In the genomic region with DNA sequence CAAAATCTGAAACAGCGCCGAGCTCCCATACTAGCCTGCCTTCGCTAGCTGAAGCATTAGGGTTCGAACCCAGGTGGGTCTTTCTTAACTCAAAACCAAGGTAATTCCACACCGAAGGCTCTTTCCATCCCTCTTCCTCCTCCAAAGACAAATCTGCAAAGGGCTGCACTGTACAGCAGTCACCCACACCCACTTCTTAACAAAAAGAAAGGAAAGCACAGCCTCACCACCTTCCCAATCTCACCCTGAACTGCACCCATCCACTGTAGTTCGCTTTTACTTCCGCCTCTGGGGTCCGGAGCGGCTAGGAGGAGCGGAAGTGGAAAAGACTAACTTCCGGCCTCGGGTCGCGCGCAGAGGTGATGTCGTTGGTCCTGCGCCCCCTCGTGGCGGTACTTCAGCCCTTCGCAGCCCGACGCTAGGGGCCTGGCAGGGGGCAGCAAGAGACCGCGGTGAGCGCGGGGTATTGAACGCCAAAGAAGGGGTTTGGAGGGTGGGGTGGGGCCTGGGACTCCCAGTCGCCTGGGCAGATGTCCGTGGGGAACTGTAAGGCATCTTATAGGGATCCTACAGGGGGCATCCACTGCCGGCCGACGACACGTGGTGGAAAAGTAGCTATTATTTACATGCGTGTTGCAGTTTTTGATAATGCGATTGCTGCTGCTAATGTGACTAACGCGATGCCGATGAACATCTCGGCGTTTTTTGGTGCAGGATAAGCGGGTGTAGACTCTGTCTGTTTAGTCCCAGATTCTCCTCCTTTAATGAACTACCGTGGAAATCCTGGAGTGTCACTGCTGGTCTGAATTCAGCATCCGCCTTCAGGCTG, we compare ENCODE assay signal across 1 cellular context.
TF ChIP-seq lines count a peak whose summit lies in the region.

MTERF1 (minus strand) TSS at position 290 of the 829 bp plus-strand sequence. CDS start 619 bp downstream, outside the sequence.

TF ChIP-seq in HepG2, 621 proteins besides CTCF, POLR2A, EP300 and RAD21 (continued from another document and continues in another):
- peak; percentile 93; the same call in 1 of the 2 replicates for TF ChIP-seq CBX5 (CRISPR knock-in tag; IDR thresholded peaks at IDR 0.05; ENCODE audit: borderline replicate concordance)
- TF ChIP-seq ATAD3A (CRISPR knock-in tag; IDR thresholded peaks at IDR 0.05) = no peak
- TF ChIP-seq BCL6 (CRISPR knock-in tag; IDR thresholded peaks at IDR 0.05) = no peak; the same call in 1 of the 2 replicates
- peak; percentile 41; the same call in 1 of the 2 replicates for TF ChIP-seq SAFB2 (CRISPR knock-in tag; IDR thresholded peaks at IDR 0.05; ENCODE audit: borderline replicate concordance, low read depth)
- TF ChIP-seq ZBTB1 (CRISPR knock-in tag; IDR thresholded peaks at IDR 0.05; ENCODE audit: borderline replicate concordance) = no peak
- TF ChIP-seq RBFOX2 (IDR thresholded peaks at IDR 0.05; ENCODE audit: low read depth, low read length) = peak; percentile 50; the same call in 1 of the 2 replicates
- peak; percentile 92 for TF ChIP-seq PTBP1 (IDR thresholded peaks at IDR 0.05; ENCODE audit: low read depth, low read length, poor library complexity, severe bottlenecking)
- TF ChIP-seq ZNF33A (CRISPR knock-in tag; IDR thresholded peaks at IDR 0.05; ENCODE audit: borderline replicate concordance) = no peak
- TF ChIP-seq ZNF589 (CRISPR knock-in tag; conservative IDR thresholded peaks at IDR 0.05) = no peak
- no peak; the same call in 1 of the 2 replicates for TF ChIP-seq ZNF274 (CRISPR knock-in tag; IDR thresholded peaks at IDR 0.05)
- peak; percentile 58; the same call in 1 of the 2 replicates for TF ChIP-seq HMG20B (CRISPR knock-in tag; conservative IDR thresholded peaks at IDR 0.05)
- TF ChIP-seq ZNF543 (CRISPR knock-in tag; IDR thresholded peaks at IDR 0.05) = 0 out of 2 replicates have a peak, but pooled peaks have one; percentile 38
- TF ChIP-seq REPIN1 (CRISPR knock-in tag; IDR thresholded peaks at IDR 0.05; ENCODE audit: borderline replicate concordance, low read depth) = peak; percentile 97
- TF ChIP-seq TOPORS (CRISPR knock-in tag; IDR thresholded peaks at IDR 0.05) = peak; percentile 83
- peak; percentile 98 for TF ChIP-seq SAP130 (CRISPR knock-in tag; IDR thresholded peaks at IDR 0.05; ENCODE audit: low read depth)
- peak; percentile 91 for TF ChIP-seq ZNF792 (CRISPR knock-in tag; IDR thresholded peaks at IDR 0.05)
- TF ChIP-seq, protein P1, sequence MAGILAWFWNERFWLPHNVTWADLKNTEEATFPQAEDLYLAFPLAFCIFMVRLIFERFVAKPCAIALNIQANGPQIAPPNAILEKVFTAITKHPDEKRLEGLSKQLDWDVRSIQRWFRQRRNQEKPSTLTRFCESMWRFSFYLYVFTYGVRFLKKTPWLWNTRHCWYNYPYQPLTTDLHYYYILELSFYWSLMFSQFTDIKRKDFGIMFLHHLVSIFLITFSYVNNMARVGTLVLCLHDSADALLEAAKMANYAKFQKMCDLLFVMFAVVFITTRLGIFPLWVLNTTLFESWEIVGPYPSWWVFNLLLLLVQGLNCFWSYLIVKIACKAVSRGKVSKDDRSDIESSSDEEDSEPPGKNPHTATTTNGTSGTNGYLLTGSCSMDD (CRISPR knock-in tag; IDR thresholded peaks at IDR 0.05) = no peak
- no peak for TF ChIP-seq HMG20A (CRISPR knock-in tag; IDR thresholded peaks at IDR 0.05; ENCODE audit: borderline replicate concordance)
- 0 out of 2 replicates have a peak, but pooled peaks have one; percentile 52 for TF ChIP-seq ZNF337 (CRISPR knock-in tag; IDR thresholded peaks at IDR 0.05; ENCODE audit: borderline replicate concordance, low read depth)
- no peak for TF ChIP-seq ADNP (CRISPR knock-in tag; IDR thresholded peaks at IDR 0.05)
- TF ChIP-seq CHD2 (IDR thresholded peaks at IDR 0.05; ENCODE audit: low read depth, low read length) = 0 out of 2 replicates have a peak, but pooled peaks have one; percentile 17
- no peak for TF ChIP-seq RORA (CRISPR knock-in tag; IDR thresholded peaks at IDR 0.05)
- TF ChIP-seq ZNF790 (CRISPR knock-in tag; IDR thresholded peaks at IDR 0.05; ENCODE audit: borderline replicate concordance) = peak; percentile 42; the same call in 1 of the 2 replicates
- TF ChIP-seq ZMYM2 (CRISPR knock-in tag; IDR thresholded peaks at IDR 0.05) = peak; percentile 66; the same call in 1 of the 2 replicates
- no peak for TF ChIP-seq NAIF1 (CRISPR knock-in tag; IDR thresholded peaks at IDR 0.05; ENCODE audit: borderline replicate concordance)
- TF ChIP-seq ZNF558 (CRISPR knock-in tag; IDR thresholded peaks at IDR 0.05; ENCODE audit: borderline replicate concordance) = no peak
- TF ChIP-seq ZBTB25 (CRISPR knock-in tag; IDR thresholded peaks at IDR 0.05) = peak; percentile 93
- no peak for TF ChIP-seq EHMT2 (IDR thresholded peaks at IDR 0.05; ENCODE audit: borderline replicate concordance, low read depth, low read length)
- TF ChIP-seq ZNF577 (CRISPR knock-in tag; IDR thresholded peaks at IDR 0.05; ENCODE audit: borderline replicate concordance, low read depth) = no peak
- no peak for TF ChIP-seq SMARCC2 (IDR thresholded peaks at IDR 0.05)
- TF ChIP-seq, protein P2, sequence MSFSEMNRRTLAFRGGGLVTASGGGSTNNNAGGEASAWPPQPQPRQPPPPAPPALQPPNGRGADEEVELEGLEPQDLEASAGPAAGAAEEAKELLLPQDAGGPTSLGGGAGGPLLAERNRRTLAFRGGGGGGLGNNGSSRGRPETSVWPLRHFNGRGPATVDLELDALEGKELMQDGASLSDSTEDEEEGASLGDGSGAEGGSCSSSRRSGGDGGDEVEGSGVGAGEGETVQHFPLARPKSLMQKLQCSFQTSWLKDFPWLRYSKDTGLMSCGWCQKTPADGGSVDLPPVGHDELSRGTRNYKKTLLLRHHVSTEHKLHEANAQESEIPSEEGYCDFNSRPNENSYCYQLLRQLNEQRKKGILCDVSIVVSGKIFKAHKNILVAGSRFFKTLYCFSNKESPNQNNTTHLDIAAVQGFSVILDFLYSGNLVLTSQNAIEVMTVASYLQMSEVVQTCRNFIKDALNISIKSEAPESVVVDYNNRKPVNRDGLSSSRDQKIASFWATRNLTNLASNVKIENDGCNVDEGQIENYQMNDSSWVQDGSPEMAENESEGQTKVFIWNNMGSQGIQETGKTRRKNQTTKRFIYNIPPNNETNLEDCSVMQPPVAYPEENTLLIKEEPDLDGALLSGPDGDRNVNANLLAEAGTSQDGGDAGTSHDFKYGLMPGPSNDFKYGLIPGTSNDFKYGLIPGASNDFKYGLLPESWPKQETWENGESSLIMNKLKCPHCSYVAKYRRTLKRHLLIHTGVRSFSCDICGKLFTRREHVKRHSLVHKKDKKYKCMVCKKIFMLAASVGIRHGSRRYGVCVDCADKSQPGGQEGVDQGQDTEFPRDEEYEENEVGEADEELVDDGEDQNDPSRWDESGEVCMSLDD (CRISPR knock-in tag; IDR thresholded peaks at IDR 0.05; ENCODE audit: borderline replicate concordance) = no peak
- 0 out of 2 replicates have a peak, but pooled peaks have one; percentile 77 for TF ChIP-seq ZNF670 (CRISPR knock-in tag; IDR thresholded peaks at IDR 0.05; ENCODE audit: borderline replicate concordance)
- TF ChIP-seq ZNF253 (CRISPR knock-in tag; IDR thresholded peaks at IDR 0.05; ENCODE audit: borderline replicate concordance) = no peak
- TF ChIP-seq ZBTB39 (CRISPR knock-in tag; IDR thresholded peaks at IDR 0.05) = no peak
- TF ChIP-seq, protein P3, sequence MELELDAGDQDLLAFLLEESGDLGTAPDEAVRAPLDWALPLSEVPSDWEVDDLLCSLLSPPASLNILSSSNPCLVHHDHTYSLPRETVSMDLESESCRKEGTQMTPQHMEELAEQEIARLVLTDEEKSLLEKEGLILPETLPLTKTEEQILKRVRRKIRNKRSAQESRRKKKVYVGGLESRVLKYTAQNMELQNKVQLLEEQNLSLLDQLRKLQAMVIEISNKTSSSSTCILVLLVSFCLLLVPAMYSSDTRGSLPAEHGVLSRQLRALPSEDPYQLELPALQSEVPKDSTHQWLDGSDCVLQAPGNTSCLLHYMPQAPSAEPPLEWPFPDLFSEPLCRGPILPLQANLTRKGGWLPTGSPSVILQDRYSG (CRISPR knock-in tag; IDR thresholded peaks at IDR 0.05) = no peak
- TF ChIP-seq ZNF282 (IDR thresholded peaks at IDR 0.05; ENCODE audit: partially characterized antibody) = no peak
- TF ChIP-seq CENPX (CRISPR knock-in tag; IDR thresholded peaks at IDR 0.05) = no peak
- peak; percentile 66 for TF ChIP-seq ZNF232 (CRISPR knock-in tag; IDR thresholded peaks at IDR 0.05; ENCODE audit: borderline replicate concordance)
- peak; percentile 90; the same call in 1 of the 2 replicates for TF ChIP-seq MIER3 (CRISPR knock-in tag; IDR thresholded peaks at IDR 0.05; ENCODE audit: borderline replicate concordance)
- TF ChIP-seq ZNF484 (CRISPR knock-in tag; IDR thresholded peaks at IDR 0.05; ENCODE audit: borderline replicate concordance, low read depth) = no peak
- TF ChIP-seq, protein P4, sequence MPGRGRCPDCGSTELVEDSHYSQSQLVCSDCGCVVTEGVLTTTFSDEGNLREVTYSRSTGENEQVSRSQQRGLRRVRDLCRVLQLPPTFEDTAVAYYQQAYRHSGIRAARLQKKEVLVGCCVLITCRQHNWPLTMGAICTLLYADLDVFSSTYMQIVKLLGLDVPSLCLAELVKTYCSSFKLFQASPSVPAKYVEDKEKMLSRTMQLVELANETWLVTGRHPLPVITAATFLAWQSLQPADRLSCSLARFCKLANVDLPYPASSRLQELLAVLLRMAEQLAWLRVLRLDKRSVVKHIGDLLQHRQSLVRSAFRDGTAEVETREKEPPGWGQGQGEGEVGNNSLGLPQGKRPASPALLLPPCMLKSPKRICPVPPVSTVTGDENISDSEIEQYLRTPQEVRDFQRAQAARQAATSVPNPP (CRISPR knock-in tag; IDR thresholded peaks at IDR 0.05) = peak; percentile 70; the same call in 1 of the 2 replicates
- TF ChIP-seq KMT2A (CRISPR knock-in tag; IDR thresholded peaks at IDR 0.05) = peak; percentile 98
- no peak for TF ChIP-seq ATF7 (IDR thresholded peaks at IDR 0.05)
- peak; percentile 61 for TF ChIP-seq ATF7 (CRISPR knock-in tag; IDR thresholded peaks at IDR 0.05)
- 0 out of 2 replicates have a peak, but pooled peaks have one; percentile 23 for TF ChIP-seq NR2F6 (IDR thresholded peaks at IDR 0.05)
- peak; percentile 74; the same call in 1 of the 2 replicates for TF ChIP-seq NR2F6 (CRISPR knock-in tag; IDR thresholded peaks at IDR 0.05)
- TF ChIP-seq AFF4 (CRISPR knock-in tag; IDR thresholded peaks at IDR 0.05) = no peak
- TF ChIP-seq, protein P5, sequence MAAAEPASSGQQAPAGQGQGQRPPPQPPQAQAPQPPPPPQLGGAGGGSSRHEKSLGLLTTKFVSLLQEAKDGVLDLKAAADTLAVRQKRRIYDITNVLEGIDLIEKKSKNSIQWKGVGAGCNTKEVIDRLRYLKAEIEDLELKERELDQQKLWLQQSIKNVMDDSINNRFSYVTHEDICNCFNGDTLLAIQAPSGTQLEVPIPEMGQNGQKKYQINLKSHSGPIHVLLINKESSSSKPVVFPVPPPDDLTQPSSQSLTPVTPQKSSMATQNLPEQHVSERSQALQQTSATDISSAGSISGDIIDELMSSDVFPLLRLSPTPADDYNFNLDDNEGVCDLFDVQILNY (CRISPR knock-in tag; conservative IDR thresholded peaks at IDR 0.05) = 0 out of 2 replicates have a peak, but pooled peaks have one; percentile 45
- TF ChIP-seq ZSCAN31 (CRISPR knock-in tag; IDR thresholded peaks at IDR 0.05; ENCODE audit: low read depth) = peak; percentile 91
- TF ChIP-seq MIXL1 (CRISPR knock-in tag; IDR thresholded peaks at IDR 0.05) = peak; percentile 67; the same call in 1 of the 2 replicates
- peak; percentile 71 for TF ChIP-seq ZFX (CRISPR knock-in tag; IDR thresholded peaks at IDR 0.05; ENCODE audit: low read depth)
- TF ChIP-seq ZFYVE20 (CRISPR knock-in tag; IDR thresholded peaks at IDR 0.05; ENCODE audit: borderline replicate concordance, low read depth) = no peak
- 0 out of 2 replicates have a peak, but pooled peaks have one; percentile 56 for TF ChIP-seq ZNF547 (CRISPR knock-in tag; IDR thresholded peaks at IDR 0.05)
